2 cellular contexts compared by ENCODE assay signal in genomic region chr6:129696028-129696418, GRCh38.
TF ChIP-seq lines count a peak whose summit lies in the region.

No MANE protein-coding gene starts in this region.

TF ChIP-seq in SK-N-SH, 30 proteins besides CTCF, POLR2A, EP300 and RAD21 (continued from another document):
- TF ChIP-seq MAX (IDR thresholded peaks at IDR 0.05; ENCODE audit: low read depth) (no peak), RXRA (IDR thresholded peaks at IDR 0.05; ENCODE audit: borderline replicate concordance, low read depth) (no peak), TAF1 (IDR thresholded peaks at IDR 0.05; ENCODE audit: borderline replicate concordance, low read depth, low read length) (no peak), EZH2phosphoT487 (IDR thresholded peaks at IDR 0.05; ENCODE audit: borderline replicate concordance, low read depth) (no peak), MEF2A (IDR thresholded peaks at IDR 0.05; ENCODE audit: borderline replicate concordance, low read depth) (no peak), JUND (IDR thresholded peaks at IDR 0.05) (no peak), NRF1 (IDR thresholded peaks at IDR 0.05; ENCODE audit: low read depth, low read length) (no peak), FOSL2 (IDR thresholded peaks at IDR 0.05; ENCODE audit: borderline replicate concordance, low read depth) (no peak), FOXJ3 (CRISPR knock-in tag; IDR thresholded peaks at IDR 0.05) (no peak), GABPA (IDR thresholded peaks at IDR 0.05; ENCODE audit: low read depth) (no peak), RCOR1 (IDR thresholded peaks at IDR 0.05; ENCODE audit: low read length) (no peak), CHD2 (IDR thresholded peaks at IDR 0.05; ENCODE audit: low read length, partially characterized antibody) (no peak)

TF ChIP-seq in SK-N-SH treated with all-trans-retinoic acid at 6 μM for 48 hours, 23 proteins besides CTCF, POLR2A, EP300 and RAD21 (continued from another document):
- TF ChIP-seq PATZ1 (CRISPR knock-in tag; IDR thresholded peaks at IDR 0.05; ENCODE audit: borderline replicate concordance), result no peak
